ENCODE assay signal across 14 cellular contexts in the genomic region with DNA sequence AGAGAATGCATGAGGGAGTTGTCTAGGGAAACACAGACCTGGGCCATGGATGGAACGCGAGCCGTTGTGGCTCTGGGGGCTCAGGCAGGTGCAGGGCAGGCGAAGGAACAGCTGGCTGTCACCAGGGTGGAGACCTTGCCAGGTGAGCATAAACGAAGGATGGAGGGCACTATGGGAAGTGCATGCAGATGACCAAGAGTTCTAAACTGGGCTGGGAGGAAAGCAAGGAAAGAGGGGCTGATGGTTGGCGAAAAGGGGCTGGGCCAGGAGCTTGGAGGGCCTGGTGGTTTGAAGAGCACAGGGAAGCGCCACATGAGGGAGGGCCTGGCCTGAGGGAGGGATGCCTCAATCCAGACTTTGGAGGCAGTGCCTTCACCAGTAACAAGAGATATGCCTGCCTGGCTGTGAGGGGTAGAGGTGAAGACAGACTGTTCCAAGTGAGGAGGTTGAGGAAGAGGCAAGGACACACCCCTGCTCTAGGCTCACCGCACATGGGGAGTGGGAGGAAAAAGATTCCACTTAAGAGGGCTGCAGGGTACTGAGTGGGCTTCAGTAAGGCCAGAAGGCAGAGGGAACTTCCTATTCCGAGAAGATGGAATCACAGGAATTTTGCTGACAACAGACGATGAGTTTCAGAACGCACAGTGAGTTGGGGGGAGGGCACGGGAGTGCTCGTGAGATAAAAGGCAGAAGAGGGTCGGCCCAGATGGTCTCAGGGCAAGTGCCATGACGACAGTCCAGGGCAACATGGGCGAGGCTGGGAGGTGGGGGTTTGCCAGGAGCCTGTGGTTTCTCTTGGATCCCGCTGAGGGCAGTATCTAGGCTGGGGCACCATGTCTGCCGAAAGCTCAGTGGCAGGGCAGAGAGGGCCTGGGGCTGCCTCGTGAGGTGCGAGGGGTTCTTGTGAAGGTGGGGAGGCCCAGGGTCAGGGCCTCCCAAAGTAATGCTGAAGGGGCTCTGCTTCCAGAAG. TPM values are rescaled to one million over a fixed set of nuclear protein-coding genes. Genes with fewer than 3 reads are reported as not detected.
DNase-seq lines count a peak whose midpoint lies in the region; ATAC-seq and TF ChIP-seq lines count a peak whose summit lies in the region.
"Had no signal": no experiment of that assay in that cellular context is flagged by ENCODE, and none has a peak within 500 bp of the region (broad histone marks: within the 10 kb centered on the region; RNA-seq: fewer than 3 reads in every experiment).

No MANE protein-coding gene starts in this region.

- H3K4me1 ChIP-seq in liver (ENCODE audit: control insufficient read depth in 4 of 4, insufficient read depth in 4 of 4, low read length in 3 of 4) (peaks cover 30 to 88% (median 69%) of the 10 kb centered on the region in 4 donors), subcutaneous abdominal adipose tissue (ENCODE audit: control insufficient read depth in 5 of 5, insufficient read depth in 5 of 5, low read length in 5 of 5) (peaks cover 23 to 87% (median 66%) of the 10 kb centered on the region in 5 donors)

- H3K27ac ChIP-seq in angular gyrus (ENCODE audit: low read depth, low read length): peak overlapping the region; percentile 29
- peak overlapping the region; percentile 42 to 70 for H3K27ac ChIP-seq in liver (ENCODE audit: low read depth in 1 of 2, low read length in 2 of 2)
- peak overlapping the region; percentile 30 for H3K27ac ChIP-seq in subcutaneous abdominal adipose tissue (ENCODE audit: low read depth, low read length)

- ATAC-seq in activated CD4-positive, CD25-positive, alpha-beta regulatory T cell treated with anti-CD3 and anti-CD28 coated beads, Interleukin-2, amount 50 U/mL, for 24 hours: no peak
- ATAC-seq in GM21825 (IDR thresholded peaks at IDR 0.05; ENCODE audit: unreplicated experiment) (no peak), GM18861 (IDR thresholded peaks at IDR 0.05; ENCODE audit: unreplicated experiment) (no peak)

- 71% methylated on average over 20 of the region's 20 CpGs for WGBS in liver

- no peaks in the 10 kb centered on the region for H3K36me3 ChIP-seq in liver (ENCODE audit: control insufficient read depth in 4 of 4, insufficient read depth in 3 of 4, low read depth in 1 of 4, low read length in 3 of 4)
- H3K36me3 ChIP-seq in subcutaneous abdominal adipose tissue (ENCODE audit: control insufficient read depth in 5 of 5, insufficient read depth in 5 of 5, low read length in 5 of 5): peaks cover 0 to 3% (median 0%) of the 10 kb centered on the region in 5 donors

- no peak for TF ChIP-seq RAD21 in liver (IDR thresholded peaks at IDR 0.05)

- no peaks in the 10 kb centered on the region for H3K27me3 ChIP-seq in liver (ENCODE audit: control insufficient read depth in 4 of 4, insufficient read depth in 4 of 4, low read length in 3 of 4)
- H3K27me3 ChIP-seq in subcutaneous abdominal adipose tissue (ENCODE audit: control insufficient read depth in 5 of 5, insufficient read depth in 4 of 5, low read length in 5 of 5): no peaks in the 10 kb centered on the region

- DNase-seq in activated CD4-positive, CD25-positive, alpha-beta regulatory T cell treated with anti-CD3 and anti-CD28 coated beads, Interleukin-2, amount 50 U/mL, for 72 hours: peak; percentile 24
- DNase-seq in NCI-H2029 (lab: John Stamatoyannopoulos, UW): no peak
- DNase-seq: ACHN; naive B cell; NCI-H1436; stimulated activated CD4-positive, alpha-beta T cell treated with anti-CD3 and anti-CD28 coated beads, Interleukin-1b, Interleukin-23, amount 100 ng/mL, for 48 hours; stimulated activated naive CD4-positive, alpha-beta T cell treated with Interleukin-2 at 50 U/mL for 16 hours had no signal

- TF ChIP-seq CTCF in liver (IDR thresholded peaks at IDR 0.05; ENCODE audit: low read depth, low read length, missing input control): no peak

- no peak overlapping the region for H3K4me3 ChIP-seq in liver (ENCODE audit: low read depth in 1 of 3, low read length in 3 of 3)
- no peak overlapping the region for H3K4me3 ChIP-seq in subcutaneous abdominal adipose tissue (ENCODE audit: low read depth in 1 of 5, low read length in 5 of 5)

- H3K9me3 ChIP-seq in liver (ENCODE audit: control insufficient read depth in 4 of 4, low read length in 3 of 4) (no peaks in the 10 kb centered on the region), subcutaneous abdominal adipose tissue (ENCODE audit: control insufficient read depth in 5 of 5, low read length in 5 of 5) (no peaks in the 10 kb centered on the region)

- no peak overlapping the region for H3K9ac ChIP-seq in liver (ENCODE audit: low read depth in 1 of 2, low read length in 2 of 2)
- peak overlapping the region in 2 of 5 donors; percentile 15 to 21 for H3K9ac ChIP-seq in subcutaneous abdominal adipose tissue (ENCODE audit: low read length in 5 of 5)

TF ChIP-seq in liver, 16 proteins besides CTCF, POLR2A, EP300 and RAD21:
- TF ChIP-seq TAF1 (conservative IDR thresholded peaks at IDR 0.05) (no peak), EGR1 (IDR thresholded peaks at IDR 0.05; ENCODE audit: low read depth in 2 of 2) (no peak), REST (IDR thresholded peaks at IDR 0.05) (no peak), NR2F2 (IDR thresholded peaks at IDR 0.05) (no peak), FOXA1 (IDR thresholded peaks at IDR 0.05) (no peak), MAX (IDR thresholded peaks at IDR 0.05) (no peak), JUND (IDR thresholded peaks at IDR 0.05) (no peak), SP1 (IDR thresholded peaks at IDR 0.05) (no peak), HNF4G (IDR thresholded peaks at IDR 0.05) (no peak), RXRA (IDR thresholded peaks at IDR 0.05) (no peak), YY1 (IDR thresholded peaks at IDR 0.05) (no peak)

RNA-seq across cellular contexts. Expression of gene B9D1, which starts 20.6 kb away (rescaled TPM):
- 10 to 100 TPM; 10.8 to 22.0 TPM for total RNA-seq in liver
- 10 to 100 TPM in 1 of 2 donors, 1 to 10 TPM in 1; 8.4 to 10.8 TPM for polyA plus RNA-seq in liver

RNA-seq across cellular contexts. Expression of gene MAPK7, which starts 36.4 kb away (rescaled TPM):
- total RNA-seq in liver: 1 to 10 TPM; 6.0 to 8.8 TPM
- polyA plus RNA-seq in liver: 1 to 10 TPM; 3.4 to 4.4 TPM

RNA-seq across cellular contexts. Expression of gene MFAP4, which starts 45.1 kb away (rescaled TPM):
- total RNA-seq in liver: 1 to 10 TPM; 2.1 to 6.5 TPM
- polyA plus RNA-seq in liver: 10 to 100 TPM in 1 of 2 donors, 1 to 10 TPM in 1; 4.9 to 13.3 TPM
- total RNA-seq: T-helper 1 cell treated with Interleukin-12 subunit alpha and Interleukin-12 subunit beta and Interleukin-4 antibody, amounts not matched to agents 30 ng/mL and 1 ng/mL, for 36 hours had no signal
